ENCODE assay signal across 16 cellular contexts in the genomic region with DNA sequence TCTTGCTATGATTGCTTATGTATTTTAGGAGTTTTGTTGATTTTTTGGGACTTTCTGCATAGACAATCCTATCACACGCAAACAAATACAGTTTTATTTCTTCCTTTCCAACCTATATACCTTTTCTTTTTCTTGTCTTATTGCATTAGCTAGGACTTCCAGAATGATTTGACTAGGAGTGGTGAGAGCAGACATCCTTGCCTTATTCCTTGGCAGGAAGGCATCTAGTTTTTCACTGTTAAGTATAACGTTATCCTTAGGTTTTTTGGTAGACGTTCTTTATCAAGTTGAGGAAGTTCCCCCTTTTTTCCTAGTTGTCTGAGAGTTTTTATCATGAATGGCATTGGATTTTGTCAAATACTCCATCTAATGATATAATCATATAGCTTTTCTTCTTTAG. TPM values are rescaled to one million over a fixed set of nuclear protein-coding genes. Genes with fewer than 3 reads are reported as not detected.
A peak's percentile ranks its signal among the peaks of the same experiment; 100 is the strongest.
DNase-seq lines count a peak whose midpoint lies in the region; ATAC-seq, FAIRE-seq and TF ChIP-seq lines count a peak whose summit lies in the region.
"Had no signal": no experiment of that assay in that cellular context is flagged by ENCODE, and none has a peak within 500 bp of the region (broad histone marks: within the 10 kb centered on the region; RNA-seq: fewer than 3 reads in every experiment).

No MANE protein-coding gene starts in this region.

- TF ChIP-seq CTCF in A549 (IDR thresholded peaks at IDR 0.05) = no peak
- no peak for TF ChIP-seq CTCF in HCT116 (IDR thresholded peaks at IDR 0.05 in 2 of 3, conservative IDR thresholded peaks at IDR 0.05 in 1 of 3; ENCODE audit: borderline replicate concordance in 1 of 3, insufficient read depth in 1 of 3, low read depth in 2 of 3, low read length in 2 of 3)
- no peak for TF ChIP-seq CTCF in K562 (IDR thresholded peaks at IDR 0.05 in 2 of 3, conservative IDR thresholded peaks at IDR 0.05 in 1 of 3; ENCODE audit: insufficient read depth in 2 of 3, low read depth in 1 of 3, low read length in 3 of 3)

- no TSS peak for BruUV-seq in HCT116 (replicated peaks; lab: Mats Ljungman, UMichigan)
- BruUV-seq in K562 (replicated peaks; lab: Mats Ljungman, UMichigan) = no TSS peak

- H3K4me1 ChIP-seq in A549 (peaks cover 38% of the 10 kb centered on the region), HCT116 (ENCODE audit: control insufficient read depth in 1 of 2, insufficient read depth in 2 of 2, low read length in 2 of 2) (peaks cover 13 to 19% of the 10 kb centered on the region in 2 experiments; a peak in 2 of 4 replicates), K562 (replicated peaks in 1 of 2; ENCODE audit: control insufficient read depth in 2 of 2, insufficient read depth in 2 of 2, low read length in 2 of 2) (no peaks in the 10 kb centered on the region)

- H3K4me2 ChIP-seq in A549 (no peak overlapping the region), HCT116 (ENCODE audit: low read length) (no peak overlapping the region), K562 (ENCODE audit: insufficient read depth, low read length) (no peak overlapping the region)
- H3K4me2 ChIP-seq: BLaER1 treated with 17β-estradiol and CSF1 and Interleukin-3, amounts not matched to agents 10 nM and 100 nM had no signal

- FAIRE-seq in A549 (lab: Jason Lieb, UNC) (no peak), K562 (lab: Jason Lieb, UNC) (no peak)
- FAIRE-seq: G401.6 had no signal

- POLR2A ChIA-PET in A549 (lab: Yijun Ruan, JAX) (no interaction called here), HCT116 (lab: Charles Lee) (no interaction called here), K562 (lab: Yijun Ruan, JAX) (no interaction called here)

- no peaks in the 10 kb centered on the region for H3K9me1 ChIP-seq in K562 (ENCODE audit: control insufficient read depth, insufficient read depth, low read length)

- no peaks in the 10 kb centered on the region for H3K9me2 ChIP-seq in HCT116 (ENCODE audit: insufficient read depth)

- H3K9ac ChIP-seq in HCT116 (ENCODE audit: low read length) (no peak overlapping the region), K562 (ENCODE audit: insufficient read depth in 1 of 2, low read depth in 2 of 2, low read length in 2 of 2) (no peak overlapping the region)
- H3K9ac ChIP-seq: BLaER1 treated with 17β-estradiol and CSF1 and Interleukin-3, amounts not matched to agents 10 nM and 100 nM had no signal

- no peak overlapping the region for H2AFZ ChIP-seq in HCT116 (ENCODE audit: low read depth, low read length, poor library complexity, severe bottlenecking)
- H2AFZ ChIP-seq in K562 (ENCODE audit: low read depth, low read length) = no peak overlapping the region

- TF ChIP-seq POLR2A in A549 (IDR thresholded peaks at IDR 0.05; ENCODE audit: low read length) (no peak), HCT116 (IDR thresholded peaks at IDR 0.05; ENCODE audit: borderline replicate concordance, extremely low read depth, insufficient read depth, insufficient read length) (no peak), K562 (conservative IDR thresholded peaks at IDR 0.05) (no peak)

- DNase-seq in A549 (ENCODE audit: low read depth in 1 of 2, low spot score in 1 of 2) = no peak
- no peak for DNase-seq in HCT116 (ENCODE audit: low read depth, low spot score)
- DNase-seq in K562 (ENCODE audit: extremely low read depth in 1 of 4, low spot score in 3 of 4) = no peak
- no peak for DNase-seq in activated CD4-positive, alpha-beta T cell treated with anti-CD3 and anti-CD28 coated beads, Interleukin-2, amount 50 U/mL, for 4 hours
- no peak for DNase-seq in NCI-H1105 (lab: John Stamatoyannopoulos, UW)
- DNase-seq: 8988T; AML-193; Caco-2; Calu3; CD4-positive, alpha-beta T cell; CD8-positive, alpha-beta T cell; DMS79 treated with DMSO at 0.1 percent for 48 hours; GF-D8 had no signal

- CTCF ChIA-PET in A549 (lab: Yijun Ruan, JAX) (no interaction called here), HCT116 (lab: Charles Lee) (no interaction called here), K562 (lab: Yijun Ruan, JAX; ENCODE audit: low intra/inter-chr PET ratio) (no interaction called here)

- peaks cover 18% of the 10 kb centered on the region for H3K9me3 ChIP-seq in A549
- no peaks in the 10 kb centered on the region for H3K9me3 ChIP-seq in HCT116 (ENCODE audit: control insufficient read depth in 1 of 2, insufficient read depth in 1 of 2, low read depth in 1 of 2, low read length in 2 of 2)
- H3K9me3 ChIP-seq in K562 (replicated peaks; ENCODE audit: control insufficient read depth, insufficient read depth, low read depth, low read length) = no peaks in the 10 kb centered on the region; the same call in 1 of the 2 replicates

- H3K27me3 ChIP-seq in HCT116 (ENCODE audit: insufficient read depth, low read length) = no peaks in the 10 kb centered on the region
- no peaks in the 10 kb centered on the region for H3K27me3 ChIP-seq in K562 (ENCODE audit: control insufficient read depth in 2 of 2, insufficient read depth in 2 of 2, low read length in 2 of 2)
- H3K27me3 ChIP-seq: BLaER1 treated with 17β-estradiol and CSF1 and Interleukin-3, amounts not matched to agents 10 nM and 100 nM had no signal

- H3K27ac ChIP-seq in A549 = no peak overlapping the region
- H3K27ac ChIP-seq in HCT116 (ENCODE audit: low read depth, low read length) = no peak overlapping the region
- H3K27ac ChIP-seq in K562 (ENCODE audit: extremely low read depth, low read depth, low read length) = no peak overlapping the region
- H3K27ac ChIP-seq: BLaER1 treated with 17β-estradiol and CSF1 and Interleukin-3, amounts not matched to agents 10 nM and 100 nM; C4-2B had no signal

- H4K20me1 ChIP-seq in HCT116 (ENCODE audit: insufficient read depth) = no peaks in the 10 kb centered on the region; the same call in 1 of the 2 replicates
- 0 out of 2 replicates have a peak, but pooled peaks cover 1% of the 10 kb centered on the region for H4K20me1 ChIP-seq in K562 (replicated peaks; ENCODE audit: control insufficient read depth, insufficient read depth, low read length)
- H4K20me1 ChIP-seq: BLaER1 treated with 17β-estradiol and CSF1 and Interleukin-3, amounts not matched to agents 10 nM and 100 nM had no signal

- TF ChIP-seq RAD21 in A549 (conservative IDR thresholded peaks at IDR 0.05 in 1 of 2, IDR thresholded peaks at IDR 0.05 in 1 of 2) = no peak
- no peak for TF ChIP-seq RAD21 in HCT116 (IDR thresholded peaks at IDR 0.05; ENCODE audit: low read depth)
- no peak for TF ChIP-seq RAD21 in K562 (CRISPR knock-in tag; conservative IDR thresholded peaks at IDR 0.05 in 1 of 2, IDR thresholded peaks at IDR 0.05 in 1 of 2)

- ATAC-seq in A549 (no peak), HCT116 (no peak), K562 (no peak)
- ATAC-seq: CD8-positive, alpha-beta T cell had no signal

- in situ Hi-C loops in K562 (cut with MboI) = no loop called here

- H3K36me3 ChIP-seq in HCT116 (ENCODE audit: control insufficient read depth in 1 of 2, insufficient read depth in 2 of 2, low read length in 2 of 2) (peaks cover 0 to 5% of the 10 kb centered on the region in 2 experiments; a peak in 1 of 4 replicates), K562 (ENCODE audit: control insufficient read depth, insufficient read depth, low read length) (no peaks in the 10 kb centered on the region)

- H3K4me3 ChIP-seq in A549 (no peak overlapping the region), HCT116 (replicated peaks in 1 of 2; ENCODE audit: low read depth in 1 of 2, low read length in 2 of 2) (no peak overlapping the region), K562 (no peak overlapping the region)
- H3K4me3 ChIP-seq: BLaER1 treated with 17β-estradiol and CSF1 and Interleukin-3, amounts not matched to agents 10 nM and 100 nM had no signal

- peaks cover 96% of the 10 kb centered on the region for H3K79me2 ChIP-seq in HCT116 (ENCODE audit: insufficient read depth, low read length)
- H3K79me2 ChIP-seq in K562 (ENCODE audit: control insufficient read depth, insufficient read depth, low read length) = peaks cover 18% of the 10 kb centered on the region

- RAD21 ChIA-PET in HCT116 (lab: Charles Lee; ENCODE audit: low non-redundant PET in 1 of 2, low total read pairs in 2 of 2, uncharacterized antibody in 2 of 2, unreplicated experiment in 2 of 2) = no interaction called here

- TF ChIP-seq EP300 in A549 (IDR thresholded peaks at IDR 0.05) (no peak), K562 (IDR thresholded peaks at IDR 0.05; ENCODE audit: low read length) (no peak)

- intact Hi-C loops in HCT116 (cut with micrococcal nuclease) = no loop called here
- intact Hi-C loops in K562 (cut with micrococcal nuclease) = no loop called here

- 97% methylated on average over 3 of the region's 3 CpGs for WGBS in A549 (ENCODE audit: missing lambda C conversion rate)
- WGBS in K562 (ENCODE audit: insufficient coverage, low coverage, missing lambda C conversion rate) = 92% methylated on average over 3 of the region's 3 CpGs

TF ChIP-seq in HCT116, 20 proteins besides CTCF, POLR2A, EP300 and RAD21 (continues in another document):
- no peak for TF ChIP-seq ZNF274 (IDR thresholded peaks at IDR 0.05; ENCODE audit: low read depth, low read length)
- no peak for TF ChIP-seq ZFX (IDR thresholded peaks at IDR 0.05)

TF ChIP-seq in K562, 482 proteins besides CTCF, POLR2A, EP300 and RAD21 (continues in another document):
- TF ChIP-seq RBM25 (IDR thresholded peaks at IDR 0.05; ENCODE audit: low read depth, low read length, severe bottlenecking) = peak; percentile 26

RNA-seq across cellular contexts. Expression of a gene that starts 25.8 kb away (rescaled TPM):
- polyA plus RNA-seq in A549 (2011; rRNA removed) (145 and 204 TPM in 2 replicates), A549 (2017; fragmentation: RNase III; extraction: RNeasy Plus Mini Kit Qiagen cat#74134 plus additional on column Dnase treatment) (62.4 to 76.9 TPM (median 65.7 TPM) in 3 replicates), K562 (2011; rRNA removed) (17.1 and 19.2 TPM in 2 replicates), K562 (2014; fragmentation: Illumina TruSeq; extraction: Trizol) (22.0 and 26.6 TPM in 2 replicates), K562 (2014; fragmentation: Nextera tagmentation; extraction: Ambion mirVana) (1 to 10 TPM; 8.9 to 9.6 TPM), K562 (2014; rRNA removed) (18.4 and 18.5 TPM in 2 replicates)
- 27.9 and 34.9 TPM in 2 replicates for polyA plus RNA-seq in A549 (2012; cell fraction: cytosol; rRNA removed)
- 23.7 and 39.5 TPM in 2 replicates for polyA plus RNA-seq in A549 (2012; cell fraction: nucleus; rRNA removed)
- polyA minus RNA-seq in A549 (2011; rRNA and poly(A)+ RNA removed) = 153 and 167 TPM in 2 replicates
- total RNA-seq in HCT116 (2021; ENCODE audit: unreplicated experiment) (89.9 TPM), K562 (2014; rRNA removed) (18.0 and 19.3 TPM in 2 replicates), K562 (2014; rRNA removed; fragmentation: Illumina TruSeq; extraction: Trizol) (26.4 and 29.4 TPM in 2 replicates), K562 (2015; rRNA removed; fragmentation: Illumina TruSeq; extraction: Trizol) (18.8 and 23.3 TPM in 2 replicates), K562 (2021) (23.5 and 25.7 TPM in 2 replicates)
- 45.1 and 65.0 TPM in 2 replicates for polyA plus RNA-seq in HCT116 (2012)
- total RNA-seq in K562 (2011; cell fraction: chromatin; rRNA removed; ENCODE audit: low replicate concordance) = 56.2 and 142 TPM in 2 replicates
- total RNA-seq in K562 (2011; cell fraction: nucleolus; rRNA removed) = 22.2 and 34.2 TPM in 2 replicates
- 48.4 and 56.4 TPM in 2 replicates for total RNA-seq in K562 (2011; cell fraction: nucleoplasm; rRNA removed)
- polyA plus RNA-seq in K562 (2011; cell fraction: cytosol; rRNA removed) = 3.4 and 7.1 TPM in 2 replicates
- polyA plus RNA-seq in K562 (2011; cell fraction: nucleus; rRNA removed) = 20.8 and 21.1 TPM in 2 replicates
- 18.0 and 20.8 TPM in 2 replicates for polyA plus RNA-seq in K562 (2012)
- 66.7 and 79.8 TPM in 2 replicates for polyA minus RNA-seq in K562 (2011; rRNA and poly(A)+ RNA removed)
- polyA minus RNA-seq in K562 (2011; cell fraction: cytosol; rRNA and poly(A)+ RNA removed) = 13.6 and 15.0 TPM in 2 replicates
- polyA minus RNA-seq in K562 (2011; cell fraction: nucleus; rRNA and poly(A)+ RNA removed) = 41.3 and 76.3 TPM in 2 replicates
